Comparison of ENCODE assay signal across 1 cellular context in genomic region chr11:72821920-72822799, GRCh38.
A peak's percentile ranks its signal among the peaks of the same experiment; 100 is the strongest.
TF ChIP-seq lines count a peak whose summit lies in the region.

No MANE protein-coding gene starts in this region.

TF ChIP-seq in K562, 482 proteins besides CTCF, POLR2A, EP300 and RAD21 (continued from another document and continues in another):
- TF ChIP-seq CHD7 (IDR thresholded peaks at IDR 0.05; ENCODE audit: low read depth, low read length): no peak
- no peak; the same call in 1 of the 2 replicates for TF ChIP-seq TFAP4 (CRISPR knock-in tag; IDR thresholded peaks at IDR 0.05; ENCODE audit: borderline replicate concordance)
- peak in 1 of 2 experiments; percentile 36; a peak in 1 of 3 replicates for TF ChIP-seq CBX3 (IDR thresholded peaks at IDR 0.05; ENCODE audit: borderline replicate concordance in 1 of 2, low read length in 2 of 2)
- TF ChIP-seq, protein P1, sequence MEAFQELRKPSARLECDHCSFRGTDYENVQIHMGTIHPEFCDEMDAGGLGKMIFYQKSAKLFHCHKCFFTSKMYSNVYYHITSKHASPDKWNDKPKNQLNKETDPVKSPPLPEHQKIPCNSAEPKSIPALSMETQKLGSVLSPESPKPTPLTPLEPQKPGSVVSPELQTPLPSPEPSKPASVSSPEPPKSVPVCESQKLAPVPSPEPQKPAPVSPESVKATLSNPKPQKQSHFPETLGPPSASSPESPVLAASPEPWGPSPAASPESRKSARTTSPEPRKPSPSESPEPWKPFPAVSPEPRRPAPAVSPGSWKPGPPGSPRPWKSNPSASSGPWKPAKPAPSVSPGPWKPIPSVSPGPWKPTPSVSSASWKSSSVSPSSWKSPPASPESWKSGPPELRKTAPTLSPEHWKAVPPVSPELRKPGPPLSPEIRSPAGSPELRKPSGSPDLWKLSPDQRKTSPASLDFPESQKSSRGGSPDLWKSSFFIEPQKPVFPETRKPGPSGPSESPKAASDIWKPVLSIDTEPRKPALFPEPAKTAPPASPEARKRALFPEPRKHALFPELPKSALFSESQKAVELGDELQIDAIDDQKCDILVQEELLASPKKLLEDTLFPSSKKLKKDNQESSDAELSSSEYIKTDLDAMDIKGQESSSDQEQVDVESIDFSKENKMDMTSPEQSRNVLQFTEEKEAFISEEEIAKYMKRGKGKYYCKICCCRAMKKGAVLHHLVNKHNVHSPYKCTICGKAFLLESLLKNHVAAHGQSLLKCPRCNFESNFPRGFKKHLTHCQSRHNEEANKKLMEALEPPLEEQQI (IDR thresholded peaks at IDR 0.05): no peak
- TF ChIP-seq TRIM28 (IDR thresholded peaks at IDR 0.05): no peak
- no peak for TF ChIP-seq HMGN3 (IDR thresholded peaks at IDR 0.05; ENCODE audit: borderline replicate concordance, extremely low read depth, insufficient read length, low read depth, low read length)
- no peak for TF ChIP-seq XRCC4 (IDR thresholded peaks at IDR 0.05; ENCODE audit: extremely low read depth, insufficient read depth, insufficient read length)
- no peak for TF ChIP-seq THRAP3 (IDR thresholded peaks at IDR 0.05; ENCODE audit: borderline replicate concordance)
- TF ChIP-seq ZBTB49 (CRISPR knock-in tag; IDR thresholded peaks at IDR 0.05; ENCODE audit: borderline replicate concordance): no peak
- TF ChIP-seq TEAD4 (IDR thresholded peaks at IDR 0.05; ENCODE audit: low read length): 0 out of 2 replicates have a peak, but pooled peaks have one; percentile 16
- TF ChIP-seq TEAD4 (CRISPR knock-in tag; IDR thresholded peaks at IDR 0.05; ENCODE audit: borderline replicate concordance): no peak
- no peak for TF ChIP-seq SMARCA5 (IDR thresholded peaks at IDR 0.05)
- TF ChIP-seq FOXA3 (CRISPR knock-in tag; conservative IDR thresholded peaks at IDR 0.05 in 1 of 2, IDR thresholded peaks at IDR 0.05 in 1 of 2): peak in 1 of 2 experiments; percentile 45; a peak in 1 of 4 replicates
- TF ChIP-seq ZNF347 (CRISPR knock-in tag; IDR thresholded peaks at IDR 0.05; ENCODE audit: low read depth): no peak
- TF ChIP-seq HDAC8 (tag; IDR thresholded peaks at IDR 0.05): no peak
- TF ChIP-seq ELF4 (CRISPR knock-in tag; IDR thresholded peaks at IDR 0.05): no peak
- peak; percentile 90 for TF ChIP-seq ZFX (CRISPR knock-in tag; IDR thresholded peaks at IDR 0.05)
- no peak for TF ChIP-seq PML (IDR thresholded peaks at IDR 0.05; ENCODE audit: low read length)
- peak in 1 of 2 experiments; percentile 83; a peak in 3 of 4 replicates for TF ChIP-seq MAZ (CRISPR knock-in tag; conservative IDR thresholded peaks at IDR 0.05 in 1 of 2, IDR thresholded peaks at IDR 0.05 in 1 of 2)
- TF ChIP-seq SRSF9 (IDR thresholded peaks at IDR 0.05; ENCODE audit: borderline replicate concordance, low read depth, low read length): no peak
- no peak for TF ChIP-seq DACH1 (IDR thresholded peaks at IDR 0.05; ENCODE audit: partially characterized antibody)
- TF ChIP-seq ZNF146 (CRISPR knock-in tag; IDR thresholded peaks at IDR 0.05; ENCODE audit: unreplicated experiment): no peak
- no peak for TF ChIP-seq ZNF140 (CRISPR knock-in tag; IDR thresholded peaks at IDR 0.05)
- TF ChIP-seq, protein P2, sequence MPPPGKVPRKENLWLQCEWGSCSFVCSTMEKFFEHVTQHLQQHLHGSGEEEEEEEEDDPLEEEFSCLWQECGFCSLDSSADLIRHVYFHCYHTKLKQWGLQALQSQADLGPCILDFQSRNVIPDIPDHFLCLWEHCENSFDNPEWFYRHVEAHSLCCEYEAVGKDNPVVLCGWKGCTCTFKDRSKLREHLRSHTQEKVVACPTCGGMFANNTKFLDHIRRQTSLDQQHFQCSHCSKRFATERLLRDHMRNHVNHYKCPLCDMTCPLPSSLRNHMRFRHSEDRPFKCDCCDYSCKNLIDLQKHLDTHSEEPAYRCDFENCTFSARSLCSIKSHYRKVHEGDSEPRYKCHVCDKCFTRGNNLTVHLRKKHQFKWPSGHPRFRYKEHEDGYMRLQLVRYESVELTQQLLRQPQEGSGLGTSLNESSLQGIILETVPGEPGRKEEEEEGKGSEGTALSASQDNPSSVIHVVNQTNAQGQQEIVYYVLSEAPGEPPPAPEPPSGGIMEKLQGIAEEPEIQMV (tag; conservative IDR thresholded peaks at IDR 0.05; ENCODE audit: low read depth): no peak
- peak; percentile 72 for TF ChIP-seq HNRNPL (IDR thresholded peaks at IDR 0.05; ENCODE audit: low read depth, low read length)
- no peak for TF ChIP-seq ZFPM2 (CRISPR knock-in tag; IDR thresholded peaks at IDR 0.05)
- no peak for TF ChIP-seq MTA3 (IDR thresholded peaks at IDR 0.05; ENCODE audit: borderline replicate concordance)
- TF ChIP-seq ZNF282 (CRISPR knock-in tag; IDR thresholded peaks at IDR 0.05): 0 out of 2 replicates have a peak, but pooled peaks have one; percentile 8
- TF ChIP-seq HDAC1 (IDR thresholded peaks at IDR 0.05): no peak
- no peak for TF ChIP-seq FOSL1 (tag; conservative IDR thresholded peaks at IDR 0.05)
- TF ChIP-seq KLF6 (CRISPR knock-in tag; IDR thresholded peaks at IDR 0.05; ENCODE audit: borderline replicate concordance): no peak
- TF ChIP-seq RBFOX2 (IDR thresholded peaks at IDR 0.05; ENCODE audit: low read depth, low read length): peak; percentile 87
- no peak for TF ChIP-seq NELFE (IDR thresholded peaks at IDR 0.05; ENCODE audit: insufficient read depth, insufficient read length)
- TF ChIP-seq TAF9B (IDR thresholded peaks at IDR 0.05; ENCODE audit: partially characterized antibody): no peak
- TF ChIP-seq BRD9 (IDR thresholded peaks at IDR 0.05; ENCODE audit: low read depth, partially characterized antibody): no peak
- peak; percentile 79 to 91 for TF ChIP-seq E2F6 (IDR thresholded peaks at IDR 0.05; ENCODE audit: borderline replicate concordance in 1 of 2, extremely low read depth in 1 of 2, insufficient read depth in 1 of 2, insufficient read length in 1 of 2, low read depth in 1 of 2, low read length in 1 of 2, poor library complexity in 1 of 2, severe bottlenecking in 1 of 2)
- peak; percentile 71; the same call in 1 of the 2 replicates for TF ChIP-seq ZBTB7A (IDR thresholded peaks at IDR 0.05; ENCODE audit: borderline replicate concordance, control insufficient read depth, low read depth, low read length)
- no peak for TF ChIP-seq ZBTB26 (CRISPR knock-in tag; IDR thresholded peaks at IDR 0.05)
- TF ChIP-seq NRF1 (conservative IDR thresholded peaks at IDR 0.05 in 1 of 2, IDR thresholded peaks at IDR 0.05 in 1 of 2): peak; percentile 95 to 96
